Comparison of ENCODE assay signal across 1 cellular context in the genomic region with DNA sequence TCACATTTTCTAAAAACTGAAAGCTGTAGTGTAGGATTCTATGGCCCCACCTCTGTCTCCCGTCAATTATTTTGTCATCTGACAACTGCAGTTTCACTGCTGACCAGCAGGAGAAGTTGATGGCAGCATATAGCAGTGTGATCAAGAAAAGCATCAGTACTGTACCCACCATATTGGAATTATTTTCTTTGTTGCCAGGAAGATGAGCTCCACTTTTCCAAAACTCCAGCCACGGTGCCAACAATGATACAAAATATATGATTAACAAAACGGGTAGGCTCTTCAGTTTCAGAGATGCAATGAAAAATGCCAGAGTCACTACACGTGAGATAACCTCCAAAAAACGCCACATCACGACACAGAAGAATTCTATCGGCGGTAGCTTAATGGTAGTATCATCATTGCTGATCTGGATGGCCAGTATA.
TF ChIP-seq lines count a peak whose summit lies in the region.

No MANE protein-coding gene starts in this region.

TF ChIP-seq in K562, 482 proteins besides CTCF, POLR2A, EP300 and RAD21 (continued from another document and continues in another):
- TF ChIP-seq, protein P1, sequence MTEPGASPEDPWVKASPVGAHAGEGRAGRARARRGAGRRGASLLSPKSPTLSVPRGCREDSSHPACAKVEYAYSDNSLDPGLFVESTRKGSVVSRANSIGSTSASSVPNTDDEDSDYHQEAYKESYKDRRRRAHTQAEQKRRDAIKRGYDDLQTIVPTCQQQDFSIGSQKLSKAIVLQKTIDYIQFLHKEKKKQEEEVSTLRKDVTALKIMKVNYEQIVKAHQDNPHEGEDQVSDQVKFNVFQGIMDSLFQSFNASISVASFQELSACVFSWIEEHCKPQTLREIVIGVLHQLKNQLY (CRISPR knock-in tag; conservative IDR thresholded peaks at IDR 0.05), result no peak
- no peak for TF ChIP-seq GABPB1 (CRISPR knock-in tag; IDR thresholded peaks at IDR 0.05)
- 0 out of 2 replicates have a peak, but pooled peaks have one; percentile 19 for TF ChIP-seq ZNF24 (IDR thresholded peaks at IDR 0.05)
- no peak for TF ChIP-seq ZNF75A (CRISPR knock-in tag; IDR thresholded peaks at IDR 0.05)
- TF ChIP-seq, protein P2, sequence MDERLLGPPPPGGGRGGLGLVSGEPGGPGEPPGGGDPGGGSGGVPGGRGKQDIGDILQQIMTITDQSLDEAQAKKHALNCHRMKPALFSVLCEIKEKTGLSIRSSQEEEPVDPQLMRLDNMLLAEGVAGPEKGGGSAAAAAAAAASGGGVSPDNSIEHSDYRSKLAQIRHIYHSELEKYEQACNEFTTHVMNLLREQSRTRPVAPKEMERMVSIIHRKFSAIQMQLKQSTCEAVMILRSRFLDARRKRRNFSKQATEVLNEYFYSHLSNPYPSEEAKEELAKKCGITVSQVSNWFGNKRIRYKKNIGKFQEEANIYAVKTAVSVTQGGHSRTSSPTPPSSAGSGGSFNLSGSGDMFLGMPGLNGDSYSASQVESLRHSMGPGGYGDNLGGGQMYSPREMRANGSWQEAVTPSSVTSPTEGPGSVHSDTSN (CRISPR knock-in tag; IDR thresholded peaks at IDR 0.05; ENCODE audit: low read depth), result no peak; the same call in 1 of the 2 replicates
- TF ChIP-seq, protein P2 (tag; conservative IDR thresholded peaks at IDR 0.05; ENCODE audit: low read depth), result peak; percentile 93
- TF ChIP-seq FOXJ2 (tag; IDR thresholded peaks at IDR 0.05), result no peak
- TF ChIP-seq, protein P3, sequence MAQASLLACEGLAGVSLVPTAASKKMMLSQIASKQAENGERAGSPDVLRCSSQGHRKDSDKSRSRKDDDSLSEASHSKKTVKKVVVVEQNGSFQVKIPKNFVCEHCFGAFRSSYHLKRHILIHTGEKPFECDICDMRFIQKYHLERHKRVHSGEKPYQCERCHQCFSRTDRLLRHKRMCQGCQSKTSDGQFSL (CRISPR knock-in tag; IDR thresholded peaks at IDR 0.05), result no peak
- TF ChIP-seq, protein P3 (tag; IDR thresholded peaks at IDR 0.05), result no peak
- no peak for TF ChIP-seq KDM4B (IDR thresholded peaks at IDR 0.05; ENCODE audit: borderline replicate concordance in 2 of 2, low read depth in 1 of 2)
- peak in 1 of 2 experiments; percentile 20; a peak in 1 of 4 replicates for TF ChIP-seq ETV6 (IDR thresholded peaks at IDR 0.05; ENCODE audit: borderline replicate concordance in 1 of 2, low read depth in 2 of 2, low read length in 1 of 2)
- TF ChIP-seq ETV6 (CRISPR knock-in tag; IDR thresholded peaks at IDR 0.05; ENCODE audit: borderline replicate concordance), result 0 out of 2 replicates have a peak, but pooled peaks have one; percentile 27
- no peak for TF ChIP-seq IRF2 (CRISPR knock-in tag; IDR thresholded peaks at IDR 0.05)
- TF ChIP-seq, protein P4, sequence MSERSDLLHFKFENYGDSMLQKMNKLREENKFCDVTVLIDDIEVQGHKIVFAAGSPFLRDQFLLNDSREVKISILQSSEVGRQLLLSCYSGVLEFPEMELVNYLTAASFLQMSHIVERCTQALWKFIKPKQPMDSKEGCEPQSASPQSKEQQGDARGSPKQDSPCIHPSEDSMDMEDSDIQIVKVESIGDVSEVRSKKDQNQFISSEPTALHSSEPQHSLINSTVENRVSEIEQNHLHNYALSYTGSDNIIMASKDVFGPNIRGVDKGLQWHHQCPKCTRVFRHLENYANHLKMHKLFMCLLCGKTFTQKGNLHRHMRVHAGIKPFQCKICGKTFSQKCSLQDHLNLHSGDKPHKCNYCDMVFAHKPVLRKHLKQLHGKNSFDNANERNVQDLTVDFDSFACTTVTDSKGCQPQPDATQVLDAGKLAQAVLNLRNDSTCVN (CRISPR knock-in tag; IDR thresholded peaks at IDR 0.05), result no peak
- no peak for TF ChIP-seq CEBPB (tag; IDR thresholded peaks at IDR 0.05)
- no peak for TF ChIP-seq RCOR1 (IDR thresholded peaks at IDR 0.05; ENCODE audit: borderline replicate concordance in 1 of 2, low read depth in 2 of 2, low read length in 2 of 2)
- no peak for TF ChIP-seq POLR2H (tag; IDR thresholded peaks at IDR 0.05; ENCODE audit: low read depth)
- 0 out of 2 replicates have a peak, but pooled peaks have one; percentile 49 for TF ChIP-seq ZNF224 (CRISPR knock-in tag; IDR thresholded peaks at IDR 0.05)
- no peak for TF ChIP-seq ASH1L (IDR thresholded peaks at IDR 0.05; ENCODE audit: borderline replicate concordance, low read depth, partially characterized antibody)
- TF ChIP-seq ZNF561 (CRISPR knock-in tag; conservative IDR thresholded peaks at IDR 0.05), result no peak
- TF ChIP-seq, protein P5, sequence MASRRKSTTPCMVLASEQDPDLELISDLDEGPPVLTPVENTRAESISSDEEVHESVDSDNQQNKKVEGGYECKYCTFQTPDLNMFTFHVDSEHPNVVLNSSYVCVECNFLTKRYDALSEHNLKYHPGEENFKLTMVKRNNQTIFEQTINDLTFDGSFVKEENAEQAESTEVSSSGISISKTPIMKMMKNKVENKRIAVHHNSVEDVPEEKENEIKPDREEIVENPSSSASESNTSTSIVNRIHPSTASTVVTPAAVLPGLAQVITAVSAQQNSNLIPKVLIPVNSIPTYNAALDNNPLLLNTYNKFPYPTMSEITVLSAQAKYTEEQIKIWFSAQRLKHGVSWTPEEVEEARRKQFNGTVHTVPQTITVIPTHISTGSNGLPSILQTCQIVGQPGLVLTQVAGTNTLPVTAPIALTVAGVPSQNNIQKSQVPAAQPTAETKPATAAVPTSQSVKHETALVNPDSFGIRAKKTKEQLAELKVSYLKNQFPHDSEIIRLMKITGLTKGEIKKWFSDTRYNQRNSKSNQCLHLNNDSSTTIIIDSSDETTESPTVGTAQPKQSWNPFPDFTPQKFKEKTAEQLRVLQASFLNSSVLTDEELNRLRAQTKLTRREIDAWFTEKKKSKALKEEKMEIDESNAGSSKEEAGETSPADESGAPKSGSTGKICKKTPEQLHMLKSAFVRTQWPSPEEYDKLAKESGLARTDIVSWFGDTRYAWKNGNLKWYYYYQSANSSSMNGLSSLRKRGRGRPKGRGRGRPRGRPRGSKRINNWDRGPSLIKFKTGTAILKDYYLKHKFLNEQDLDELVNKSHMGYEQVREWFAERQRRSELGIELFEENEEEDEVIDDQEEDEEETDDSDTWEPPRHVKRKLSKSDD (conservative IDR thresholded peaks at IDR 0.05; ENCODE audit: low read length), result no peak
- TF ChIP-seq CHD4 (IDR thresholded peaks at IDR 0.05; ENCODE audit: insufficient read depth, insufficient replicate concordance, low read depth, low read length, poor library complexity, severe bottlenecking), result no peak
- no peak for TF ChIP-seq COPS2 (conservative IDR thresholded peaks at IDR 0.05)
- TF ChIP-seq KDM1A (IDR thresholded peaks at IDR 0.05), result no peak
- TF ChIP-seq RFX7 (CRISPR knock-in tag; IDR thresholded peaks at IDR 0.05), result 0 out of 2 replicates have a peak, but pooled peaks have one; percentile 27
- peak; percentile 60 for TF ChIP-seq MAFG (tag; conservative IDR thresholded peaks at IDR 0.05)
- TF ChIP-seq RAD51 (IDR thresholded peaks at IDR 0.05; ENCODE audit: borderline replicate concordance, low read depth), result 0 out of 2 replicates have a peak, but pooled peaks have one; percentile 6
- no peak for TF ChIP-seq CHD1 (IDR thresholded peaks at IDR 0.05; ENCODE audit: low read length)
- no peak for TF ChIP-seq HIVEP1 (CRISPR knock-in tag; IDR thresholded peaks at IDR 0.05)
- TF ChIP-seq EHMT2 (IDR thresholded peaks at IDR 0.05), result peak; percentile 75; the same call in 1 of the 2 replicates
- TF ChIP-seq NFATC3 (IDR thresholded peaks at IDR 0.05), result 0 out of 2 replicates have a peak, but pooled peaks have one; percentile 66
- no peak for TF ChIP-seq RBM25 (IDR thresholded peaks at IDR 0.05; ENCODE audit: low read depth, low read length, severe bottlenecking)
- TF ChIP-seq, protein P6, sequence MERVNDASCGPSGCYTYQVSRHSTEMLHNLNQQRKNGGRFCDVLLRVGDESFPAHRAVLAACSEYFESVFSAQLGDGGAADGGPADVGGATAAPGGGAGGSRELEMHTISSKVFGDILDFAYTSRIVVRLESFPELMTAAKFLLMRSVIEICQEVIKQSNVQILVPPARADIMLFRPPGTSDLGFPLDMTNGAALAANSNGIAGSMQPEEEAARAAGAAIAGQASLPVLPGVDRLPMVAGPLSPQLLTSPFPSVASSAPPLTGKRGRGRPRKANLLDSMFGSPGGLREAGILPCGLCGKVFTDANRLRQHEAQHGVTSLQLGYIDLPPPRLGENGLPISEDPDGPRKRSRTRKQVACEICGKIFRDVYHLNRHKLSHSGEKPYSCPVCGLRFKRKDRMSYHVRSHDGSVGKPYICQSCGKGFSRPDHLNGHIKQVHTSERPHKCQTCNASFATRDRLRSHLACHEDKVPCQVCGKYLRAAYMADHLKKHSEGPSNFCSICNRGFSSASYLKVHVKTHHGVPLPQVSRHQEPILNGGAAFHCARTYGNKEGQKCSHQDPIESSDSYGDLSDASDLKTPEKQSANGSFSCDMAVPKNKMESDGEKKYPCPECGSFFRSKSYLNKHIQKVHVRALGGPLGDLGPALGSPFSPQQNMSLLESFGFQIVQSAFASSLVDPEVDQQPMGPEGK (CRISPR knock-in tag; IDR thresholded peaks at IDR 0.05; ENCODE audit: borderline replicate concordance), result no peak; the same call in 1 of the 2 replicates
- TF ChIP-seq, protein P7, sequence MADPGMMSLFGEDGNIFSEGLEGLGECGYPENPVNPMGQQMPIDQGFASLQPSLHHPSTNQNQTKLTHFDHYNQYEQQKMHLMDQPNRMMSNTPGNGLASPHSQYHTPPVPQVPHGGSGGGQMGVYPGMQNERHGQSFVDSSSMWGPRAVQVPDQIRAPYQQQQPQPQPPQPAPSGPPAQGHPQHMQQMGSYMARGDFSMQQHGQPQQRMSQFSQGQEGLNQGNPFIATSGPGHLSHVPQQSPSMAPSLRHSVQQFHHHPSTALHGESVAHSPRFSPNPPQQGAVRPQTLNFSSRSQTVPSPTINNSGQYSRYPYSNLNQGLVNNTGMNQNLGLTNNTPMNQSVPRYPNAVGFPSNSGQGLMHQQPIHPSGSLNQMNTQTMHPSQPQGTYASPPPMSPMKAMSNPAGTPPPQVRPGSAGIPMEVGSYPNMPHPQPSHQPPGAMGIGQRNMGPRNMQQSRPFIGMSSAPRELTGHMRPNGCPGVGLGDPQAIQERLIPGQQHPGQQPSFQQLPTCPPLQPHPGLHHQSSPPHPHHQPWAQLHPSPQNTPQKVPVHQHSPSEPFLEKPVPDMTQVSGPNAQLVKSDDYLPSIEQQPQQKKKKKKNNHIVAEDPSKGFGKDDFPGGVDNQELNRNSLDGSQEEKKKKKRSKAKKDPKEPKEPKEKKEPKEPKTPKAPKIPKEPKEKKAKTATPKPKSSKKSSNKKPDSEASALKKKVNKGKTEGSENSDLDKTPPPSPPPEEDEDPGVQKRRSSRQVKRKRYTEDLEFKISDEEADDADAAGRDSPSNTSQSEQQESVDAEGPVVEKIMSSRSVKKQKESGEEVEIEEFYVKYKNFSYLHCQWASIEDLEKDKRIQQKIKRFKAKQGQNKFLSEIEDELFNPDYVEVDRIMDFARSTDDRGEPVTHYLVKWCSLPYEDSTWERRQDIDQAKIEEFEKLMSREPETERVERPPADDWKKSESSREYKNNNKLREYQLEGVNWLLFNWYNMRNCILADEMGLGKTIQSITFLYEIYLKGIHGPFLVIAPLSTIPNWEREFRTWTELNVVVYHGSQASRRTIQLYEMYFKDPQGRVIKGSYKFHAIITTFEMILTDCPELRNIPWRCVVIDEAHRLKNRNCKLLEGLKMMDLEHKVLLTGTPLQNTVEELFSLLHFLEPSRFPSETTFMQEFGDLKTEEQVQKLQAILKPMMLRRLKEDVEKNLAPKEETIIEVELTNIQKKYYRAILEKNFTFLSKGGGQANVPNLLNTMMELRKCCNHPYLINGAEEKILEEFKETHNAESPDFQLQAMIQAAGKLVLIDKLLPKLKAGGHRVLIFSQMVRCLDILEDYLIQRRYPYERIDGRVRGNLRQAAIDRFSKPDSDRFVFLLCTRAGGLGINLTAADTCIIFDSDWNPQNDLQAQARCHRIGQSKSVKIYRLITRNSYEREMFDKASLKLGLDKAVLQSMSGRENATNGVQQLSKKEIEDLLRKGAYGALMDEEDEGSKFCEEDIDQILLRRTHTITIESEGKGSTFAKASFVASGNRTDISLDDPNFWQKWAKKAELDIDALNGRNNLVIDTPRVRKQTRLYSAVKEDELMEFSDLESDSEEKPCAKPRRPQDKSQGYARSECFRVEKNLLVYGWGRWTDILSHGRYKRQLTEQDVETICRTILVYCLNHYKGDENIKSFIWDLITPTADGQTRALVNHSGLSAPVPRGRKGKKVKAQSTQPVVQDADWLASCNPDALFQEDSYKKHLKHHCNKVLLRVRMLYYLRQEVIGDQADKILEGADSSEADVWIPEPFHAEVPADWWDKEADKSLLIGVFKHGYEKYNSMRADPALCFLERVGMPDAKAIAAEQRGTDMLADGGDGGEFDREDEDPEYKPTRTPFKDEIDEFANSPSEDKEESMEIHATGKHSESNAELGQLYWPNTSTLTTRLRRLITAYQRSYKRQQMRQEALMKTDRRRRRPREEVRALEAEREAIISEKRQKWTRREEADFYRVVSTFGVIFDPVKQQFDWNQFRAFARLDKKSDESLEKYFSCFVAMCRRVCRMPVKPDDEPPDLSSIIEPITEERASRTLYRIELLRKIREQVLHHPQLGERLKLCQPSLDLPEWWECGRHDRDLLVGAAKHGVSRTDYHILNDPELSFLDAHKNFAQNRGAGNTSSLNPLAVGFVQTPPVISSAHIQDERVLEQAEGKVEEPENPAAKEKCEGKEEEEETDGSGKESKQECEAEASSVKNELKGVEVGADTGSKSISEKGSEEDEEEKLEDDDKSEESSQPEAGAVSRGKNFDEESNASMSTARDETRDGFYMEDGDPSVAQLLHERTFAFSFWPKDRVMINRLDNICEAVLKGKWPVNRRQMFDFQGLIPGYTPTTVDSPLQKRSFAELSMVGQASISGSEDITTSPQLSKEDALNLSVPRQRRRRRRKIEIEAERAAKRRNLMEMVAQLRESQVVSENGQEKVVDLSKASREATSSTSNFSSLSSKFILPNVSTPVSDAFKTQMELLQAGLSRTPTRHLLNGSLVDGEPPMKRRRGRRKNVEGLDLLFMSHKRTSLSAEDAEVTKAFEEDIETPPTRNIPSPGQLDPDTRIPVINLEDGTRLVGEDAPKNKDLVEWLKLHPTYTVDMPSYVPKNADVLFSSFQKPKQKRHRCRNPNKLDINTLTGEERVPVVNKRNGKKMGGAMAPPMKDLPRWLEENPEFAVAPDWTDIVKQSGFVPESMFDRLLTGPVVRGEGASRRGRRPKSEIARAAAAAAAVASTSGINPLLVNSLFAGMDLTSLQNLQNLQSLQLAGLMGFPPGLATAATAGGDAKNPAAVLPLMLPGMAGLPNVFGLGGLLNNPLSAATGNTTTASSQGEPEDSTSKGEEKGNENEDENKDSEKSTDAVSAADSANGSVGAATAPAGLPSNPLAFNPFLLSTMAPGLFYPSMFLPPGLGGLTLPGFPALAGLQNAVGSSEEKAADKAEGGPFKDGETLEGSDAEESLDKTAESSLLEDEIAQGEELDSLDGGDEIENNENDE (IDR thresholded peaks at IDR 0.05; ENCODE audit: low read depth, low read length), result no peak
- TF ChIP-seq TARDBP (IDR thresholded peaks at IDR 0.05), result no peak
- no peak for TF ChIP-seq TEAD4 (IDR thresholded peaks at IDR 0.05; ENCODE audit: low read length)
- no peak for TF ChIP-seq TEAD4 (CRISPR knock-in tag; IDR thresholded peaks at IDR 0.05; ENCODE audit: borderline replicate concordance)
- no peak for TF ChIP-seq SIX5 (IDR thresholded peaks at IDR 0.05; ENCODE audit: borderline replicate concordance in 1 of 2, insufficient read depth in 1 of 2, low read depth in 1 of 2, low read length in 2 of 2)
